Comparison of ENCODE assay signal across 22 cellular contexts in genomic region chr5:67300321-67300720, GRCh38.
DNase-seq lines count a peak whose midpoint lies in the region; TF ChIP-seq lines count a peak whose summit lies in the region.
"Had no signal": no experiment of that assay in that cellular context is flagged by ENCODE, and none has a peak within 500 bp of the region (broad histone marks: within the 10 kb centered on the region; RNA-seq: fewer than 3 reads in every experiment).

No MANE protein-coding gene starts in this region.

- DNase-seq in A673 (ENCODE audit: low spot score) (no peak), ascending aorta (ENCODE audit: low spot score in 2 of 2) (no peak), fibroblast of villous mesenchyme (ENCODE audit: low read depth) (peak; percentile 72), midbrain (lab: John Stamatoyannopoulos, UW) (no peak), H9 (no peak), CD1c-positive myeloid dendritic cell (ENCODE audit: extremely low spot score) (no peak), NCI-H345 (lab: John Stamatoyannopoulos, UW) (no peak)
- DNase-seq: ACHN; activated B cell treated with CpG ODN at 0.5 μM for 24 hours; activated T-cell treated with anti-CD3 and anti-CD28 coated beads, Interleukin-2, amount 50 U/mL, for 48 hours; CD4-positive, alpha-beta T cell; GDM1; H7; left lung; MM.1S; NCI-H1694; posterior cingulate gyrus had no signal

- no peaks in the 10 kb centered on the region for H3K4me1 Mint-ChIP-seq in H9
- H3K4me1 Mint-ChIP-seq: activated B cell treated with CpG ODN at 0.5 μM for 24 hours; activated naive CD4-positive, alpha-beta T cell treated with anti-CD3 and anti-CD28 coated beads, Interleukin-2, amount 50 U/mL, for 24 hours had no signal

- H4K5ac ChIP-seq in H9 (ENCODE audit: insufficient read length, low read depth, low read length) = no peak overlapping the region

- CTCF ChIA-PET in A673 (lab: Charles Lee) = no interaction called here

- H3K9me3 Mint-ChIP-seq in H9 = no peaks in the 10 kb centered on the region
- H3K9me3 Mint-ChIP-seq: activated B cell treated with CpG ODN at 0.5 μM for 24 hours; activated naive CD4-positive, alpha-beta T cell treated with anti-CD3 and anti-CD28 coated beads, Interleukin-2, amount 50 U/mL, for 24 hours; CD4-positive, alpha-beta T cell; IgD-negative memory B cell; stimulated activated naive CD8-positive, alpha-beta T cell treated with anti-CD3 and anti-CD28 coated beads, Interleukin-15, Interleukin-2, amounts not matched to agents 100 ng/mL and 50 ng/mL, for 24 hours had no signal

- no peaks in the 10 kb centered on the region for H3K36me3 Mint-ChIP-seq in H9 (ENCODE audit: insufficient read depth in 1 of 3, low read depth in 3 of 3)
- H3K36me3 Mint-ChIP-seq: activated naive CD4-positive, alpha-beta T cell treated with anti-CD3 and anti-CD28 coated beads, Interleukin-2, amount 50 U/mL, for 24 hours; IgD-negative memory B cell had no signal

- intact Hi-C loops in A673 (cut with micrococcal nuclease; ENCODE audit: unreplicated experiment) (loop anchor here (5.0 kb wide), 1 partner anchor 53 kb away; no protein-coding TSS in a partner anchor), ascending aorta (cut with DNase I) (loop anchor here (2.0 to 5.0 kb wide), 3 partner anchors 53 to 952 kb away; partner anchors contain the start of gene PIK3R1)

- H3K18ac ChIP-seq in H9 (ENCODE audit: insufficient read length, low read depth, low read length) = no peak overlapping the region

- H4K20me1 ChIP-seq in H9 (ENCODE audit: control insufficient read depth, insufficient read depth, insufficient read length) = no peaks in the 10 kb centered on the region

- no peak overlapping the region for H2AK5ac ChIP-seq in H9 (ENCODE audit: insufficient read length, low read length)

- H4K91ac ChIP-seq in H9 (ENCODE audit: insufficient read length, low read depth, low read length) = no peak overlapping the region

- H4K8ac ChIP-seq in H9 (replicated peaks; ENCODE audit: insufficient read length, low read depth, low read length) = no peak overlapping the region

- no peak overlapping the region for H3K56ac ChIP-seq in H9 (ENCODE audit: insufficient read length, low read depth, low read length)

- H3K4me3 Mint-ChIP-seq in H9 = no peak overlapping the region
- H3K4me3 Mint-ChIP-seq: activated B cell treated with CpG ODN at 0.5 μM for 24 hours; activated naive CD4-positive, alpha-beta T cell treated with anti-CD3 and anti-CD28 coated beads, Interleukin-2, amount 50 U/mL, for 24 hours; CD4-positive, alpha-beta T cell; IgD-negative memory B cell; stimulated activated naive CD8-positive, alpha-beta T cell treated with anti-CD3 and anti-CD28 coated beads, Interleukin-15, Interleukin-2, amounts not matched to agents 100 ng/mL and 50 ng/mL, for 24 hours had no signal

- H3K4me3 ChIP-seq in A673 (ENCODE audit: low read depth, low read length, poor library complexity, severe bottlenecking) (no peak overlapping the region), ascending aorta (no peak overlapping the region), fibroblast of villous mesenchyme (ENCODE audit: low read depth, low read length) (no peak overlapping the region), rectal smooth muscle tissue (ENCODE audit: low read length) (no peak overlapping the region)
- H3K4me3 ChIP-seq: GM12878, left lung had no signal

- H3K14ac ChIP-seq in H9 (ENCODE audit: insufficient read depth, low read length) = no peak overlapping the region

- no CpG with 5 or more reads among the region's 2 CpGs for WGBS in H9 (ENCODE audit: extremely low coverage, insufficient read length, low lambda C conversion rate)

- H3K4ac ChIP-seq in H9 (ENCODE audit: low read depth, low read length) = no peak overlapping the region

- H3K27me3 Mint-ChIP-seq in H9 (ENCODE audit: low read depth) = no peaks in the 10 kb centered on the region
- H3K27me3 Mint-ChIP-seq: activated B cell treated with CpG ODN at 0.5 μM for 24 hours; activated naive CD4-positive, alpha-beta T cell treated with anti-CD3 and anti-CD28 coated beads, Interleukin-2, amount 50 U/mL, for 24 hours had no signal

- H2AFZ ChIP-seq in H9 (ENCODE audit: low read length) = no peak overlapping the region

- H2BK5ac ChIP-seq in H9 (ENCODE audit: insufficient read length, low read length) = no peak overlapping the region

- H3K27ac ChIP-seq in A673 (ENCODE audit: low read depth, low read length, poor library complexity, severe bottlenecking) = peak overlapping the region; percentile 83
- peak overlapping the region; percentile 75 to 89 for H3K27ac ChIP-seq in ascending aorta
- peak overlapping the region; percentile 67 for H3K27ac ChIP-seq in rectal smooth muscle tissue (ENCODE audit: low read depth, low read length)
- H3K27ac ChIP-seq in H9 (ENCODE audit: insufficient read length, low read depth, low read length) = no peak overlapping the region

- H3T11ph ChIP-seq in H9 (ENCODE audit: low read length) = no peak overlapping the region

- no TSS peak for BruUV-seq in A673 (replicated peaks; lab: Mats Ljungman, UMichigan)

- H3K27me3 ChIP-seq in A673 (replicated peaks; ENCODE audit: insufficient read depth, low read depth, low read length, poor library complexity) (no peaks in the 10 kb centered on the region), ascending aorta (no peaks in the 10 kb centered on the region), rectal smooth muscle tissue (ENCODE audit: control insufficient read depth, insufficient read depth, low read length) (no peaks in the 10 kb centered on the region), H9 (ENCODE audit: insufficient read depth, low read length) (no peaks in the 10 kb centered on the region)
- H3K27me3 ChIP-seq: left lung had no signal

- H2BK12ac ChIP-seq in H9 (ENCODE audit: insufficient read length, low read depth, low read length) = no peak overlapping the region

- no peak overlapping the region for H3K4me2 ChIP-seq in H9 (ENCODE audit: insufficient read depth, insufficient read length, low read length)

- no peaks in the 10 kb centered on the region for H3K36me3 ChIP-seq in A673 (ENCODE audit: insufficient read depth, low read length, poor library complexity, severe bottlenecking)
- no peaks in the 10 kb centered on the region for H3K36me3 ChIP-seq in ascending aorta
- H3K36me3 ChIP-seq in rectal smooth muscle tissue (ENCODE audit: control insufficient read depth, insufficient read depth, low read length) = no peaks in the 10 kb centered on the region
- H3K36me3 ChIP-seq: left lung had no signal

- H2BK20ac ChIP-seq in H9 (ENCODE audit: low read depth, low read length, poor library complexity, severe bottlenecking) = no peak overlapping the region

- H3K79me2 ChIP-seq in H9 (ENCODE audit: insufficient read depth, low read length) = no peaks in the 10 kb centered on the region

- no peak overlapping the region for H2BK120ac ChIP-seq in H9 (ENCODE audit: low read depth, low read length, poor library complexity, severe bottlenecking)

- peaks cover 29% of the 10 kb centered on the region for H3K4me1 ChIP-seq in A673 (ENCODE audit: insufficient read depth, low read length, poor library complexity, severe bottlenecking)
- peaks cover under 1 to 22% of the 10 kb centered on the region in 2 donors for H3K4me1 ChIP-seq in ascending aorta
- H3K4me1 ChIP-seq in rectal smooth muscle tissue (ENCODE audit: control insufficient read depth, insufficient read depth, low read length) = peaks cover 19% of the 10 kb centered on the region
- 0 out of 2 replicates have a peak, but pooled peaks cover 2% of the 10 kb centered on the region for H3K4me1 ChIP-seq in H9 (ENCODE audit: insufficient read depth, low read length)

- no peak overlapping the region for H2BK15ac ChIP-seq in H9 (ENCODE audit: low read depth, low read length)

- TF ChIP-seq CTCF in A673 (conservative IDR thresholded peaks at IDR 0.05; ENCODE audit: low read depth, low read length) = no peak
- TF ChIP-seq CTCF in ascending aorta (IDR thresholded peaks at IDR 0.05) = no peak
- no peak for TF ChIP-seq CTCF in fibroblast of villous mesenchyme (IDR thresholded peaks at IDR 0.05; ENCODE audit: insufficient read depth, low read depth, low read length)
- no peak for TF ChIP-seq CTCF in H9 (conservative IDR thresholded peaks at IDR 0.05)

- H3K23me2 ChIP-seq in H9 (ENCODE audit: insufficient read length, low read depth, low read length, poor library complexity, severe bottlenecking) = no peaks in the 10 kb centered on the region

- H3K9me3 ChIP-seq in A673 (ENCODE audit: low read depth, low read length, poor library complexity, severe bottlenecking) (no peaks in the 10 kb centered on the region), ascending aorta (no peaks in the 10 kb centered on the region), H9 (ENCODE audit: control insufficient read depth, low read depth, low read length) (no peaks in the 10 kb centered on the region)
- H3K9me3 ChIP-seq: left lung had no signal

- no peak overlapping the region for H3K23ac ChIP-seq in H9 (ENCODE audit: insufficient read length, low read depth, low read length)

- no peaks in the 10 kb centered on the region for H3K79me1 ChIP-seq in H9 (ENCODE audit: insufficient read depth, low read depth, low read length, poor library complexity, severe bottlenecking)

- no peak overlapping the region for H3K27ac Mint-ChIP-seq in H9
- H3K27ac Mint-ChIP-seq: activated B cell treated with CpG ODN at 0.5 μM for 24 hours; activated naive CD4-positive, alpha-beta T cell treated with anti-CD3 and anti-CD28 coated beads, Interleukin-2, amount 50 U/mL, for 24 hours; CD4-positive, alpha-beta T cell; stimulated activated naive CD8-positive, alpha-beta T cell treated with anti-CD3 and anti-CD28 coated beads, Interleukin-15, Interleukin-2, amounts not matched to agents 100 ng/mL and 50 ng/mL, for 24 hours had no signal

- H3K9ac ChIP-seq in rectal smooth muscle tissue (ENCODE audit: low read length) (no peak overlapping the region), H9 (ENCODE audit: extremely low read depth, insufficient read length, low read length) (no peak overlapping the region)

- POLR2A ChIA-PET in A673 (lab: Charles Lee; ENCODE audit: low non-redundant PET) = no interaction called here
